ENCODE assay signal across 2 cellular contexts in the genomic region with DNA sequence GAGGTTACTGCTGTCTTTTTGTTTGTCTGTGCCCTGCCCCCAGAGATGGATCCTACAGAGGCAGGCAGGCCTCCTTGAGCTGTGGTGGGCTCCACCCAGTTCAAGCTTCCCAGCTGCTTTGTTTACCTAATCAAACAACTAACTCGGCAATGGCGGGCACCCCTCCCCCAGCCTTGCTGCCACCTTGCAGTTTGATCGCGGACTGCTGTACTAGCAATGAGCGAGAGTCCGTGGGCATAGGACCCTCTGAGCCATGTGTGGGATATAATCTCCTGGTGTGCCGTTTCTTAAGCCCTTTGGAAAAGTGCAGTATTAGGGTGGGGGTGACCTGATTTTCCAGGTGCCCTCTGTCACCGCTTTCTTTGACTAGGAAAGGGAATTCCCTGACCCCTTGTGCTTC. TPM values are rescaled to one million over a fixed set of nuclear protein-coding genes. Genes with fewer than 3 reads are reported as not detected.
DNase-seq lines count a peak whose midpoint lies in the region; TF ChIP-seq lines count a peak whose summit lies in the region.
"Not testable (repeated sequence)": the region's sequence is repeated elsewhere in the genome, so short reads cannot be mapped to it uniquely, and the experiment has no call there.

No MANE protein-coding gene starts in this region.

- H3K27me3 ChIP-seq in endodermal cell (ENCODE audit: control insufficient read depth, insufficient read depth, low read length, poor library complexity, severe bottlenecking), result not testable (repeated sequence)

- WGBS in endodermal cell (ENCODE audit: insufficient coverage in 1 of 2, insufficient read length in 1 of 2), 2 experiments, result 61 to 84% methylated on average over 3 to 8 of the region's 8 CpGs

- not testable (repeated sequence) for H3K4me1 ChIP-seq in endodermal cell (ENCODE audit: control insufficient read depth, insufficient read depth, low read length)

- not testable (repeated sequence) for H3K27ac Mint-ChIP-seq in endodermal cell

- TF ChIP-seq CTCF in endodermal cell (conservative IDR thresholded peaks at IDR 0.05), result not testable (repeated sequence)

- H3K9me3 Mint-ChIP-seq in endodermal cell, result peaks cover 43% of the 10 kb centered on the region

- H3K4me3 Mint-ChIP-seq in endodermal cell, result not testable (repeated sequence)

- peaks cover 10% of the 10 kb centered on the region for H3K9me3 ChIP-seq in endodermal cell (ENCODE audit: control insufficient read depth, low read length)

- not testable (repeated sequence) for H3K36me3 ChIP-seq in endodermal cell (ENCODE audit: control insufficient read depth, insufficient read depth, low read length)

- H3K36me3 Mint-ChIP-seq in endodermal cell (ENCODE audit: low read depth), result not testable (repeated sequence)

- DNase-seq in NCI-H748 (lab: John Stamatoyannopoulos, UW; ENCODE audit: unreplicated experiment) (peak; percentile 38), endodermal cell (peak; percentile 11)

- not testable (repeated sequence) for H3K9ac ChIP-seq in endodermal cell (ENCODE audit: extremely low read depth, low read length, poor library complexity, severe bottlenecking)

- peaks cover 16% of the 10 kb centered on the region for H3K27me3 Mint-ChIP-seq in endodermal cell (ENCODE audit: insufficient read depth)

- H3K4me1 Mint-ChIP-seq in endodermal cell, result not testable (repeated sequence)

- not testable (repeated sequence) for H3K27ac ChIP-seq in endodermal cell (ENCODE audit: low read depth, low read length)

- H3K4me3 ChIP-seq in endodermal cell (ENCODE audit: low read length), result not testable (repeated sequence)

RNA-seq across cellular contexts. Expression of gene RETREG1, which starts 31.9 kb away (rescaled TPM):
- total RNA-seq in endodermal cell, result 1 to 10 TPM; 4.1 to 4.3 TPM
- polyA plus RNA-seq in endodermal cell (2013, experiment 1 of 2), result 1.4 TPM
- 1.2 TPM for polyA plus RNA-seq in endodermal cell (2013, experiment 2 of 2)
